1 cellular context compared by ENCODE assay signal in the genomic region with DNA sequence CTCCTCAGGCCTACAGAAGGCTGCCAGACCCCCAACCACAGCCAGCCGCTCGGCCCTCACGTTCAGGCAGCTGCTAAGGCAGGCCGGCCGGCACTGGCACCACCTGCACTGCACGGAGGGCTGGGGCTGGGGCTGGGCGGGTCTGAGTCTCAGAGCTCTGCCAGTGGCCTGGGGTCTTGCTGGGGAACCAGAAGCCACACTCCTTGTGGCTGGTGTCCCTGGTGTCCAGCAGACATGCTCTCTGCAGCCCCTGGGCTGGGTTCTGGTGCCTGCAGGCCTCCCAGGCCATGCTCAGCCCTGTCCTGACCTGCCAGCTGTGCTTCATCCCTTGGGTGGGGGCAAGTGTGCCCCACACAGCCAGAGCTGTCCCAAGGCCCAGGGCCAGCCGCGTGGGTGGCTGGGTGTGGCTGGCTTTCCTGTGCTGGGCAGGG.
TF ChIP-seq lines count a peak whose summit lies in the region.

No MANE protein-coding gene starts in this region.

TF ChIP-seq in neural cell, 6 proteins besides CTCF, POLR2A, EP300 and RAD21 (continued from another document):
- TF ChIP-seq REST (IDR thresholded peaks at IDR 0.05; ENCODE audit: borderline replicate concordance) (no peak), POLR2AphosphoS5 (IDR thresholded peaks at IDR 0.05) (no peak), SMC3 (conservative IDR thresholded peaks at IDR 0.05; ENCODE audit: poor library complexity) (no peak), TAF1 (IDR thresholded peaks at IDR 0.05; ENCODE audit: low read depth) (no peak), MXI1 (conservative IDR thresholded peaks at IDR 0.05; ENCODE audit: poor library complexity, severe bottlenecking) (no peak)
TF ChIP-seq in neural cell: peak in this region for 0.
